In genomic region chr10:43420369-43421200, GRCh38 we compare ENCODE assay signal across 1 cellular context.
A peak's percentile ranks its signal among the peaks of the same experiment; 100 is the strongest.
TF ChIP-seq lines count a peak whose summit lies in the region.

No MANE protein-coding gene starts in this region.

TF ChIP-seq in K562, 482 proteins besides CTCF, POLR2A, EP300 and RAD21 (continued from another document and continues in another):
- no peak for TF ChIP-seq HINFP (tag; conservative IDR thresholded peaks at IDR 0.05; ENCODE audit: low read depth)
- TF ChIP-seq, protein P1, sequence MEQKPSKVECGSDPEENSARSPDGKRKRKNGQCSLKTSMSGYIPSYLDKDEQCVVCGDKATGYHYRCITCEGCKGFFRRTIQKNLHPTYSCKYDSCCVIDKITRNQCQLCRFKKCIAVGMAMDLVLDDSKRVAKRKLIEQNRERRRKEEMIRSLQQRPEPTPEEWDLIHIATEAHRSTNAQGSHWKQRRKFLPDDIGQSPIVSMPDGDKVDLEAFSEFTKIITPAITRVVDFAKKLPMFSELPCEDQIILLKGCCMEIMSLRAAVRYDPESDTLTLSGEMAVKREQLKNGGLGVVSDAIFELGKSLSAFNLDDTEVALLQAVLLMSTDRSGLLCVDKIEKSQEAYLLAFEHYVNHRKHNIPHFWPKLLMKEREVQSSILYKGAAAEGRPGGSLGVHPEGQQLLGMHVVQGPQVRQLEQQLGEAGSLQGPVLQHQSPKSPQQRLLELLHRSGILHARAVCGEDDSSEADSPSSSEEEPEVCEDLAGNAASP (IDR thresholded peaks at IDR 0.05): no peak
- no peak for TF ChIP-seq ZNF431 (CRISPR knock-in tag; IDR thresholded peaks at IDR 0.05)
- no peak for TF ChIP-seq ZFP30 (CRISPR knock-in tag; IDR thresholded peaks at IDR 0.05; ENCODE audit: borderline replicate concordance)
- TF ChIP-seq ZNF696 (CRISPR knock-in tag; conservative IDR thresholded peaks at IDR 0.05): no peak
- no peak for TF ChIP-seq KDM5B (IDR thresholded peaks at IDR 0.05; ENCODE audit: insufficient replicate concordance, low read depth, low read length)
- no peak for TF ChIP-seq ZBTB49 (CRISPR knock-in tag; IDR thresholded peaks at IDR 0.05; ENCODE audit: borderline replicate concordance)
- no peak for TF ChIP-seq SIN3B (IDR thresholded peaks at IDR 0.05; ENCODE audit: low read depth)
- TF ChIP-seq COPS2 (conservative IDR thresholded peaks at IDR 0.05): no peak
- no peak for TF ChIP-seq PTTG1 (tag; IDR thresholded peaks at IDR 0.05; ENCODE audit: low read depth)
- TF ChIP-seq, protein P2, sequence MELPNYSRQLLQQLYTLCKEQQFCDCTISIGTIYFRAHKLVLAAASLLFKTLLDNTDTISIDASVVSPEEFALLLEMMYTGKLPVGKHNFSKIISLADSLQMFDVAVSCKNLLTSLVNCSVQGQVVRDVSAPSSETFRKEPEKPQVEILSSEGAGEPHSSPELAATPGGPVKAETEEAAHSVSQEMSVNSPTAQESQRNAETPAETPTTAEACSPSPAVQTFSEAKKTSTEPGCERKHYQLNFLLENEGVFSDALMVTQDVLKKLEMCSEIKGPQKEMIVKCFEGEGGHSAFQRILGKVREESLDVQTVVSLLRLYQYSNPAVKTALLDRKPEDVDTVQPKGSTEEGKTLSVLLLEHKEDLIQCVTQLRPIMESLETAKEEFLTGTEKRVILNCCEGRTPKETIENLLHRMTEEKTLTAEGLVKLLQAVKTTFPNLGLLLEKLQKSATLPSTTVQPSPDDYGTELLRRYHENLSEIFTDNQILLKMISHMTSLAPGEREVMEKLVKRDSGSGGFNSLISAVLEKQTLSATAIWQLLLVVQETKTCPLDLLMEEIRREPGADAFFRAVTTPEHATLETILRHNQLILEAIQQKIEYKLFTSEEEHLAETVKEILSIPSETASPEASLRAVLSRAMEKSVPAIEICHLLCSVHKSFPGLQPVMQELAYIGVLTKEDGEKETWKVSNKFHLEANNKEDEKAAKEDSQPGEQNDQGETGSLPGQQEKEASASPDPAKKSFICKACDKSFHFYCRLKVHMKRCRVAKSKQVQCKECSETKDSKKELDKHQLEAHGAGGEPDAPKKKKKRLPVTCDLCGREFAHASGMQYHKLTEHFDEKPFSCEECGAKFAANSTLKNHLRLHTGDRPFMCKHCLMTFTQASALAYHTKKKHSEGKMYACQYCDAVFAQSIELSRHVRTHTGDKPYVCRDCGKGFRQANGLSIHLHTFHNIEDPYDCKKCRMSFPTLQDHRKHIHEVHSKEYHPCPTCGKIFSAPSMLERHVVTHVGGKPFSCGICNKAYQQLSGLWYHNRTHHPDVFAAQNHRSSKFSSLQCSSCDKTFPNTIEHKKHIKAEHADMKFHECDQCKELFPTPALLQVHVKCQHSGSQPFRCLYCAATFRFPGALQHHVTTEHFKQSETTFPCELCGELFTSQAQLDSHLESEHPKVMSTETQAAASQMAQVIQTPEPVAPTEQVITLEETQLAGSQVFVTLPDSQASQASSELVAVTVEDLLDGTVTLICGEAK (IDR thresholded peaks at IDR 0.05): peak; percentile 73
- TF ChIP-seq, protein P2 (CRISPR knock-in tag; IDR thresholded peaks at IDR 0.05): no peak
- TF ChIP-seq ZNF133 (CRISPR knock-in tag; IDR thresholded peaks at IDR 0.05): no peak
- peak in 1 of 2 experiments; percentile 59; a peak in 2 of 4 replicates for TF ChIP-seq KDM1A (IDR thresholded peaks at IDR 0.05)
- TF ChIP-seq GABPB1 (CRISPR knock-in tag; IDR thresholded peaks at IDR 0.05): peak; percentile 70; the same call in 1 of the 2 replicates
- TF ChIP-seq FIP1L1 (IDR thresholded peaks at IDR 0.05; ENCODE audit: low read depth, low read length, poor library complexity, severe bottlenecking): no peak
- 0 out of 2 replicates have a peak, but pooled peaks have one; percentile 48 for TF ChIP-seq ZBTB17 (CRISPR knock-in tag; IDR thresholded peaks at IDR 0.05)
- TF ChIP-seq TRIM28 (IDR thresholded peaks at IDR 0.05): no peak
- TF ChIP-seq THAP12 (CRISPR knock-in tag; IDR thresholded peaks at IDR 0.05): no peak
- peak; percentile 75; the same call in 1 of the 2 replicates for TF ChIP-seq SMAD4 (CRISPR knock-in tag; conservative IDR thresholded peaks at IDR 0.05)
- no peak for TF ChIP-seq MCM7 (IDR thresholded peaks at IDR 0.05)
- no peak for TF ChIP-seq ZNF76 (CRISPR knock-in tag; IDR thresholded peaks at IDR 0.05; ENCODE audit: borderline replicate concordance)
- TF ChIP-seq, protein P3, sequence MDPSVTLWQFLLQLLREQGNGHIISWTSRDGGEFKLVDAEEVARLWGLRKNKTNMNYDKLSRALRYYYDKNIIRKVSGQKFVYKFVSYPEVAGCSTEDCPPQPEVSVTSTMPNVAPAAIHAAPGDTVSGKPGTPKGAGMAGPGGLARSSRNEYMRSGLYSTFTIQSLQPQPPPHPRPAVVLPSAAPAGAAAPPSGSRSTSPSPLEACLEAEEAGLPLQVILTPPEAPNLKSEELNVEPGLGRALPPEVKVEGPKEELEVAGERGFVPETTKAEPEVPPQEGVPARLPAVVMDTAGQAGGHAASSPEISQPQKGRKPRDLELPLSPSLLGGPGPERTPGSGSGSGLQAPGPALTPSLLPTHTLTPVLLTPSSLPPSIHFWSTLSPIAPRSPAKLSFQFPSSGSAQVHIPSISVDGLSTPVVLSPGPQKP (CRISPR knock-in tag; IDR thresholded peaks at IDR 0.05): no peak
- TF ChIP-seq, protein P4, sequence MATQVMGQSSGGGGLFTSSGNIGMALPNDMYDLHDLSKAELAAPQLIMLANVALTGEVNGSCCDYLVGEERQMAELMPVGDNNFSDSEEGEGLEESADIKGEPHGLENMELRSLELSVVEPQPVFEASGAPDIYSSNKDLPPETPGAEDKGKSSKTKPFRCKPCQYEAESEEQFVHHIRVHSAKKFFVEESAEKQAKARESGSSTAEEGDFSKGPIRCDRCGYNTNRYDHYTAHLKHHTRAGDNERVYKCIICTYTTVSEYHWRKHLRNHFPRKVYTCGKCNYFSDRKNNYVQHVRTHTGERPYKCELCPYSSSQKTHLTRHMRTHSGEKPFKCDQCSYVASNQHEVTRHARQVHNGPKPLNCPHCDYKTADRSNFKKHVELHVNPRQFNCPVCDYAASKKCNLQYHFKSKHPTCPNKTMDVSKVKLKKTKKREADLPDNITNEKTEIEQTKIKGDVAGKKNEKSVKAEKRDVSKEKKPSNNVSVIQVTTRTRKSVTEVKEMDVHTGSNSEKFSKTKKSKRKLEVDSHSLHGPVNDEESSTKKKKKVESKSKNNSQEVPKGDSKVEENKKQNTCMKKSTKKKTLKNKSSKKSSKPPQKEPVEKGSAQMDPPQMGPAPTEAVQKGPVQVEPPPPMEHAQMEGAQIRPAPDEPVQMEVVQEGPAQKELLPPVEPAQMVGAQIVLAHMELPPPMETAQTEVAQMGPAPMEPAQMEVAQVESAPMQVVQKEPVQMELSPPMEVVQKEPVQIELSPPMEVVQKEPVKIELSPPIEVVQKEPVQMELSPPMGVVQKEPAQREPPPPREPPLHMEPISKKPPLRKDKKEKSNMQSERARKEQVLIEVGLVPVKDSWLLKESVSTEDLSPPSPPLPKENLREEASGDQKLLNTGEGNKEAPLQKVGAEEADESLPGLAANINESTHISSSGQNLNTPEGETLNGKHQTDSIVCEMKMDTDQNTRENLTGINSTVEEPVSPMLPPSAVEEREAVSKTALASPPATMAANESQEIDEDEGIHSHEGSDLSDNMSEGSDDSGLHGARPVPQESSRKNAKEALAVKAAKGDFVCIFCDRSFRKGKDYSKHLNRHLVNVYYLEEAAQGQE (CRISPR knock-in tag; IDR thresholded peaks at IDR 0.05; ENCODE audit: low read depth): no peak
- TF ChIP-seq PHB2 (IDR thresholded peaks at IDR 0.05; ENCODE audit: low read depth): no peak
- TF ChIP-seq NCOA6 (IDR thresholded peaks at IDR 0.05): no peak
- TF ChIP-seq SIX5 (IDR thresholded peaks at IDR 0.05; ENCODE audit: borderline replicate concordance in 1 of 2, insufficient read depth in 1 of 2, low read depth in 1 of 2, low read length in 2 of 2): no peak
- TF ChIP-seq ZBTB7A (IDR thresholded peaks at IDR 0.05; ENCODE audit: borderline replicate concordance, control insufficient read depth, low read depth, low read length): peak; percentile 87; the same call in 1 of the 2 replicates
- TF ChIP-seq ZNF134 (CRISPR knock-in tag; conservative IDR thresholded peaks at IDR 0.05): no peak
- peak; percentile 52 for TF ChIP-seq TBP (optimal IDR thresholded peaks at IDR 0.05; ENCODE audit: low read depth, low read length)
- no peak for TF ChIP-seq POU5F1 (IDR thresholded peaks at IDR 0.05; ENCODE audit: borderline replicate concordance, low read depth, low read length, partially characterized antibody)
- no peak for TF ChIP-seq ZNF224 (CRISPR knock-in tag; IDR thresholded peaks at IDR 0.05)
- TF ChIP-seq POLR3A (IDR thresholded peaks at IDR 0.05; ENCODE audit: borderline replicate concordance, extremely low read depth, insufficient read depth, insufficient read length): no peak
- no peak for TF ChIP-seq FOXJ3 (CRISPR knock-in tag; IDR thresholded peaks at IDR 0.05)
- TF ChIP-seq PHTF2 (CRISPR knock-in tag; IDR thresholded peaks at IDR 0.05): no peak
- no peak for TF ChIP-seq SETDB1 (IDR thresholded peaks at IDR 0.05; ENCODE audit: low read length)
- TF ChIP-seq ZNF274 (IDR thresholded peaks at IDR 0.05; ENCODE audit: borderline replicate concordance, low read depth, low read length): no peak
- TF ChIP-seq GTF2A2 (tag; IDR thresholded peaks at IDR 0.05): no peak
- no peak for TF ChIP-seq NR2F6 (CRISPR knock-in tag; IDR thresholded peaks at IDR 0.05)
- no peak for TF ChIP-seq FOXK1 (CRISPR knock-in tag; IDR thresholded peaks at IDR 0.05; ENCODE audit: borderline replicate concordance)
- peak; percentile 61 for TF ChIP-seq HMGN3 (IDR thresholded peaks at IDR 0.05; ENCODE audit: borderline replicate concordance, extremely low read depth, insufficient read length, low read depth, low read length)
- no peak for TF ChIP-seq HMG20B (CRISPR knock-in tag; IDR thresholded peaks at IDR 0.05)
- TF ChIP-seq EWSR1 (IDR thresholded peaks at IDR 0.05; ENCODE audit: borderline replicate concordance, low read depth, partially characterized antibody): no peak
- TF ChIP-seq CBX2 (IDR thresholded peaks at IDR 0.05; ENCODE audit: insufficient read depth, low read length, poor library complexity, severe bottlenecking): no peak
- no peak for TF ChIP-seq ZNF41 (CRISPR knock-in tag; conservative IDR thresholded peaks at IDR 0.05)
